ENCODE assay signal across 1 cellular context in the genomic region with DNA sequence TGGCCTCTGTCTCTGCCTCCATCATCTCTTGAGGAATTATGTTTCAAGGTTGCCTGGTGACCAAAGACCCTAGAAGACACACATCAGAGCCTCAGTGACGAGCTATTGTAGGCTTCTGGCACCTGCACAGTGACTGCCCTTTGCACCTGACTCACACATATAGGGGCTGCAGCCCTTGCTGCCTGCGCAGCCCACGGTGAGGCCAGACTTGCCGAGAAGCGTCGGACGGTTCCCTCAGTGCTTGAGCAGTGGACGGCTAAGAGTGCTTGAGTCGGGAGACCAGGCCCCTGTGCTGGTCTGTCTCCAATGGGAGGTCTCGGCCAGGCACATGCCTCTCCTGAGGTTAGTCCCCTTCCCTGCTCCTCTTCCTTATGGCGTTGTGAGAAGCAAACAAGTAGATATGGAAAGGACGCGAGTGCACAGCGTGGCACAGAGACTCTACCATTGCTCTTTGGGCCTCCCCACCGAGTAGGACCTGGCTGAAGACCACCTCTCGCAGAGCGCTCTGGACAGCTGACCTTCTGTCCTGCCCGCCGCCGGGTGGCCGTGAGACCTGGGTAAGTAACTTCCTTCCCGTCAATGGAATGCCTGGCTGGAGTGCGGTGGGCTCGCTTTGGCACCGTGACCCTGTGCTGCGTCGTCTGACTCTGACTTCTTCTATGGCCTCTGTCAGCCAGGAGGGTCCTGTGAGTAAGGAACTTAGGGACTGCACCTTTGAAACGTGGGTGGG.
TF ChIP-seq lines count a peak whose summit lies in the region.

No MANE protein-coding gene starts in this region.

TF ChIP-seq in K562, 482 proteins besides CTCF, POLR2A, EP300 and RAD21:
- no peak for TF ChIP-seq ILF3 (IDR thresholded peaks at IDR 0.05; ENCODE audit: borderline replicate concordance)
- TF ChIP-seq, protein P1, sequence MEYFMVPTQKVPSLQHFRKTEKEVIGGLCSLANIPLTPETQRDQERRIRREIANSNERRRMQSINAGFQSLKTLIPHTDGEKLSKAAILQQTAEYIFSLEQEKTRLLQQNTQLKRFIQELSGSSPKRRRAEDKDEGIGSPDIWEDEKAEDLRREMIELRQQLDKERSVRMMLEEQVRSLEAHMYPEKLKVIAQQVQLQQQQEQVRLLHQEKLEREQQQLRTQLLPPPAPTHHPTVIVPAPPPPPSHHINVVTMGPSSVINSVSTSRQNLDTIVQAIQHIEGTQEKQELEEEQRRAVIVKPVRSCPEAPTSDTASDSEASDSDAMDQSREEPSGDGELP (CRISPR knock-in tag; IDR thresholded peaks at IDR 0.05; ENCODE audit: borderline replicate concordance), result 0 out of 2 replicates have a peak, but pooled peaks have one; percentile 26
TF ChIP-seq in K562: peak in this region for 1.
